Comparison of ENCODE assay signal across 1 cellular context in genomic region chr4:152536545-152537182, GRCh38.
TF ChIP-seq lines count a peak whose summit lies in the region.

No MANE protein-coding gene starts in this region.

TF ChIP-seq in neural cell, 6 proteins besides CTCF, POLR2A, EP300 and RAD21 (continued from another document):
- no peak for TF ChIP-seq REST (IDR thresholded peaks at IDR 0.05; ENCODE audit: borderline replicate concordance)
